In genomic region chr10:97185326-97186058, GRCh38 we compare ENCODE assay signal across 10 cellular contexts. TPM values are rescaled to one million over a fixed set of nuclear protein-coding genes. Genes with fewer than 3 reads are reported as not detected.
DNase-seq lines count a peak whose midpoint lies in the region; ATAC-seq and TF ChIP-seq lines count a peak whose summit lies in the region.
"Had no signal": no experiment of that assay in that cellular context is flagged by ENCODE, and none has a peak within 500 bp of the region (broad histone marks: within the 10 kb centered on the region; RNA-seq: fewer than 3 reads in every experiment).

TSS of gene SLIT1 (minus strand) at chr10:97185959. CDS start at chr10:97185674, 285 bp downstream.

- no peak within 1 kb of the TSS for H3K27ac ChIP-seq in esophagus muscularis mucosa (replicated peaks in 1 of 4)
- no peak within 1 kb of the TSS for H3K27ac ChIP-seq in psoas muscle

- intact Hi-C loops in esophagus muscularis mucosa (cut with DNase I) (no loop called here), psoas muscle (cut with DNase I) (no loop called here)

- no peak for TF ChIP-seq CTCF in esophagus muscularis mucosa (IDR thresholded peaks at IDR 0.05)
- TF ChIP-seq CTCF in psoas muscle (IDR thresholded peaks at IDR 0.05), result no peak

- H3K4me3 ChIP-seq in HAP-1 (peak within 1 kb of the TSS; percentile 30), esophagus muscularis mucosa (peak within 1 kb of the TSS; percentile 32 to 41 (median 38)), psoas muscle (peak within 1 kb of the TSS; percentile 55)

- in situ Hi-C loops in HAP-1 (cut with MboI; ENCODE audit: low sequenced_read_pairs), result no loop called here

- WGBS in esophagus muscularis mucosa, result 6% methylated on average over 23 of the region's 74 CpGs
- 2% methylated on average over 41 to 74 of the region's 74 CpGs for WGBS in psoas muscle, 3 donors

- H3K36me3 ChIP-seq in HAP-1 (replicated peaks) (no peaks in the 10 kb centered on the region), esophagus muscularis mucosa (no peaks in the 10 kb centered on the region), psoas muscle (ENCODE audit: insufficient read depth in 1 of 2, low read depth in 1 of 2) (no peaks in the 10 kb centered on the region)

- ATAC-seq in psoas muscle, result peak in 3 of 4 donors; percentile 11 to 59 (median 56)
- no peak for ATAC-seq in HG03378 (IDR thresholded peaks at IDR 0.05; ENCODE audit: unreplicated experiment)
- no peak for ATAC-seq in HG03571 (IDR thresholded peaks at IDR 0.05; ENCODE audit: unreplicated experiment)

- peaks cover 3% of the 10 kb centered on the region; the same call in 1 of the 2 replicates for H3K4me1 ChIP-seq in HAP-1
- H3K4me1 ChIP-seq in esophagus muscularis mucosa, result peaks cover 8 to 15% (median 12%) of the 10 kb centered on the region in 4 donors
- peaks cover 6% of the 10 kb centered on the region for H3K4me1 ChIP-seq in psoas muscle

- DNase-seq in HAP-1 (ENCODE audit: low spot score in 2 of 2) (peak in 1 of 2 experiments; percentile 57), NCI-H526 (lab: John Stamatoyannopoulos, UW) (peak; percentile 30 to 72), esophagus muscularis mucosa (ENCODE audit: extremely low spot score) (no peak), psoas muscle (no peak), pons (ENCODE audit: low spot score) (no peak)
- DNase-seq in stimulated activated CD8-positive, alpha-beta memory T cell treated with anti-CD3 and anti-CD28 coated beads, Interleukin-4, amount 100 ng/mL, for 48 hours, result no peak
- DNase-seq: activated naive CD4-positive, alpha-beta T cell treated with Interleukin-2 at 50 U/mL for 16 hours; left cardiac atrium had no signal

- no peak for TF ChIP-seq POLR2A in esophagus muscularis mucosa (IDR thresholded peaks at IDR 0.05; ENCODE audit: low read depth)

- H3K9me3 ChIP-seq in HAP-1 (no peaks in the 10 kb centered on the region), esophagus muscularis mucosa (no peaks in the 10 kb centered on the region), psoas muscle (no peaks in the 10 kb centered on the region)

- no peak for TF ChIP-seq EP300 in esophagus muscularis mucosa (IDR thresholded peaks at IDR 0.05)

- peaks cover 10% of the 10 kb centered on the region; the same call in 1 of the 2 replicates for H3K27me3 ChIP-seq in HAP-1 (ENCODE audit: low read depth)
- H3K27me3 ChIP-seq in esophagus muscularis mucosa, result peaks cover 0 to 68% (median 14%) of the 10 kb centered on the region in 4 donors
- H3K27me3 ChIP-seq in psoas muscle (ENCODE audit: insufficient read depth in 3 of 3, low read length in 2 of 3), result peaks cover 0 to 35% (median 21%) of the 10 kb centered on the region in 3 donors

RNA-seq across cellular contexts. Expression of gene SLIT1, which starts in this region (rescaled TPM):
- under 1 TPM; 0.13 to 0.42 (median 0.31) TPM for total RNA-seq in esophagus muscularis mucosa
- under 1 TPM; 0.05 to 0.30 (median 0.07) TPM for total RNA-seq in psoas muscle
- polyA plus RNA-seq in psoas muscle, result under 1 TPM; 0.04 to 0.09 (median 0.08) TPM

Comparison
In these comparisons a context has a peak if more than half of its experiments do, and no peak if none do; other contexts are left out.
1. Peak in ATAC-seq and H3K4me3 ChIP-seq in psoas muscle; RNA of the gene not detected or under 1 TPM.
2. DNase-seq: peak in NCI-H526 (2 of 2); none in esophagus muscularis mucosa (single experiment), psoas muscle (0 of 2), pons (single experiment) and stimulated activated CD8-positive, alpha-beta memory T cell treated with anti-CD3 and anti-CD28 coated beads, Interleukin-4, amount 100 ng/mL, for 48 hours (single experiment).
3. Peak in every context shown above with its lines, with median percentiles within 50 percentile points of each other: H3K4me3 ChIP-seq.